ENCODE assay signal across 2 cellular contexts in the genomic region with DNA sequence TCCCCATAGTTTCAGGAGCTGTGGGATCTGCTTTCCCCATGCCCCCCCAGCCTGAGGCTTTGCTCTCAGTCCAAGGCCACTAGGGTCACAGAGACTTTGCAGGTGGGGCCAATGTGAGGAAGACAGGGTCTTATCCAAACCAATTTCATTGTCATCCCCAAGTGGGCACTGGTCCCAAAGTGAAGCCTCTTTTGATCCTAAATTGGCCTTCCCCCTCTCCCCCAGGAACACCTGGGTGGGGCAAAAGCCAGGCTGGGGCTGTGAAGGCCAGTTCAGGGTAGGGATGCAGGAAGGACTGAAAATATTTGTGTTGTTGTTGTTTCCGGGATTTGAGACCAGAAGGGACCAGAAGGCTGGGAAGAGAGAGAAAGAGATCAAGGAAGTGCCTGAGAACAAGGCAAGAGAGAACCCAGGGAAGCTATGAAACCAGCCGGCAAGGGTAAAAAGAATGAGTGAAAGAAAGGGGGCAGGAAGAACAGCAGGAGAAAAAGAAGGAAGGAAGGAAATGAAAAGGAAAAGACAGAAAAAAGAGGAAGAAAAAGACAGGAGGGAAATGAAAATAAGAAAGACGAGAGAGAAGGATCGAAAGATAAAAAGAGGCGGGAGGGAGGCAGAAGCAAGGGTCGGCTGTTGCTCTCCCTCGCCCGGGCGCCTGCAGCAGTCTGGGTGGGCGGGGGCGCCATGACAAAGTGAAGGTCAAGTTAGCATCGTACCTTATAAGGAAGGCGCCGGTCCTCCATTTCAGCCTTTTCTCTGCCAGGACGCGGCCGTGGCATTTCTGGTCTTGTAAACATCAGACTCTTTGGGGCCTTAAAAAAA.
TF ChIP-seq lines count a peak whose summit lies in the region.

No MANE protein-coding gene starts in this region.

TF ChIP-seq in HEK293T, 16 proteins besides CTCF, POLR2A, EP300 and RAD21:
- no peak for TF ChIP-seq SP1 (IDR thresholded peaks at IDR 0.05)
- no peak for TF ChIP-seq SUZ12 (IDR thresholded peaks at IDR 0.05)
- TF ChIP-seq CTBP1 (IDR thresholded peaks at IDR 0.05; ENCODE audit: borderline replicate concordance), result 0 out of 2 replicates have a peak, but pooled peaks have one; percentile 8
- no peak for TF ChIP-seq NFRKB (IDR thresholded peaks at IDR 0.05)
- TF ChIP-seq ELF4 (IDR thresholded peaks at IDR 0.05), result no peak
- TF ChIP-seq ARNT (IDR thresholded peaks at IDR 0.05), result no peak
- TF ChIP-seq L3MBTL2 (conservative IDR thresholded peaks at IDR 0.05), result peak; percentile 28; the same call in 1 of the 2 replicates

TF ChIP-seq in H1, 55 proteins besides CTCF, POLR2A, EP300 and RAD21:
- TF ChIP-seq RFX5 (IDR thresholded peaks at IDR 0.05; ENCODE audit: borderline replicate concordance, low read depth, low read length), result no peak
- TF ChIP-seq TAF7 (optimal IDR thresholded peaks at IDR 0.05; ENCODE audit: borderline replicate concordance, low read depth, low read length), result no peak
- TF ChIP-seq CBX5 (IDR thresholded peaks at IDR 0.05; ENCODE audit: low read depth, low read length), result no peak
- no peak for TF ChIP-seq BCL11A (IDR thresholded peaks at IDR 0.05; ENCODE audit: low read depth in 2 of 2, low read length in 2 of 2)
- no peak for TF ChIP-seq MAX (IDR thresholded peaks at IDR 0.05)
- no peak for TF ChIP-seq ATF3 (IDR thresholded peaks at IDR 0.05; ENCODE audit: insufficient read depth, low read depth, low read length)
- TF ChIP-seq CREB1 (IDR thresholded peaks at IDR 0.05), result 0 out of 2 replicates have a peak, but pooled peaks have one; percentile 26
- no peak for TF ChIP-seq GABPA (IDR thresholded peaks at IDR 0.05; ENCODE audit: borderline replicate concordance, insufficient read depth, low read length)
- TF ChIP-seq CBX8 (IDR thresholded peaks at IDR 0.05; ENCODE audit: borderline replicate concordance, low read depth, low read length), result no peak; the same call in 1 of the 2 replicates
- TF ChIP-seq YY1 (IDR thresholded peaks at IDR 0.05; ENCODE audit: low read depth, low read length), result peak; percentile 13; the same call in 1 of the 2 replicates
- TF ChIP-seq E2F6 (IDR thresholded peaks at IDR 0.05), result 0 out of 2 replicates have a peak, but pooled peaks have one; percentile 14
- no peak for TF ChIP-seq POLR2AphosphoS5 (IDR thresholded peaks at IDR 0.05; ENCODE audit: low read depth, low read length)
- TF ChIP-seq, protein P1, sequence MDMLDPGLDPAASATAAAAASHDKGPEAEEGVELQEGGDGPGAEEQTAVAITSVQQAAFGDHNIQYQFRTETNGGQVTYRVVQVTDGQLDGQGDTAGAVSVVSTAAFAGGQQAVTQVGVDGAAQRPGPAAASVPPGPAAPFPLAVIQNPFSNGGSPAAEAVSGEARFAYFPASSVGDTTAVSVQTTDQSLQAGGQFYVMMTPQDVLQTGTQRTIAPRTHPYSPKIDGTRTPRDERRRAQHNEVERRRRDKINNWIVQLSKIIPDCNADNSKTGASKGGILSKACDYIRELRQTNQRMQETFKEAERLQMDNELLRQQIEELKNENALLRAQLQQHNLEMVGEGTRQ (IDR thresholded peaks at IDR 0.05; ENCODE audit: low read length), result no peak
- TF ChIP-seq MAFK (IDR thresholded peaks at IDR 0.05; ENCODE audit: low read depth, low read length), result no peak
- TF ChIP-seq SRF (IDR thresholded peaks at IDR 0.05; ENCODE audit: low read depth, low read length), result peak; percentile 88
- no peak for TF ChIP-seq KDM4A (IDR thresholded peaks at IDR 0.05; ENCODE audit: low read depth, low read length, severe bottlenecking)
- no peak for TF ChIP-seq SIN3A (conservative IDR thresholded peaks at IDR 0.05 in 1 of 2, IDR thresholded peaks at IDR 0.05 in 1 of 2; ENCODE audit: low read depth in 1 of 2, low read length in 2 of 2)
- TF ChIP-seq BACH1 (IDR thresholded peaks at IDR 0.05; ENCODE audit: low read length), result no peak
- no peak for TF ChIP-seq SIRT6 (IDR thresholded peaks at IDR 0.05; ENCODE audit: low read length)
- peak; percentile 69; the same call in 1 of the 2 replicates for TF ChIP-seq TCF12 (IDR thresholded peaks at IDR 0.05; ENCODE audit: low read depth, low read length)
- no peak for TF ChIP-seq CEBPB (IDR thresholded peaks at IDR 0.05; ENCODE audit: low read depth, low read length)
- TF ChIP-seq CHD7 (IDR thresholded peaks at IDR 0.05; ENCODE audit: insufficient replicate concordance, low read length), result no peak
- TF ChIP-seq HDAC2 (IDR thresholded peaks at IDR 0.05; ENCODE audit: borderline replicate concordance in 1 of 2, low read depth in 2 of 2, low read length in 2 of 2), result no peak
- no peak for TF ChIP-seq POU5F1 (IDR thresholded peaks at IDR 0.05; ENCODE audit: low read depth, low read length)
- TF ChIP-seq RNF2 (IDR thresholded peaks at IDR 0.05; ENCODE audit: borderline replicate concordance, low read depth, low read length, missing control alignments, poor library complexity, severe bottlenecking), result peak; percentile 94
- no peak; the same call in none of the 2 replicates for TF ChIP-seq SUZ12 (IDR thresholded peaks at IDR 0.05; ENCODE audit: low read length)
- TF ChIP-seq SP1 (IDR thresholded peaks at IDR 0.05; ENCODE audit: low read depth, low read length), result peak; percentile 66
- TF ChIP-seq CTBP2 (IDR thresholded peaks at IDR 0.05; ENCODE audit: borderline replicate concordance, insufficient read depth, insufficient read length, low read length), result peak; percentile 50
